ENCODE assay signal across 19 cellular contexts in the genomic region with DNA sequence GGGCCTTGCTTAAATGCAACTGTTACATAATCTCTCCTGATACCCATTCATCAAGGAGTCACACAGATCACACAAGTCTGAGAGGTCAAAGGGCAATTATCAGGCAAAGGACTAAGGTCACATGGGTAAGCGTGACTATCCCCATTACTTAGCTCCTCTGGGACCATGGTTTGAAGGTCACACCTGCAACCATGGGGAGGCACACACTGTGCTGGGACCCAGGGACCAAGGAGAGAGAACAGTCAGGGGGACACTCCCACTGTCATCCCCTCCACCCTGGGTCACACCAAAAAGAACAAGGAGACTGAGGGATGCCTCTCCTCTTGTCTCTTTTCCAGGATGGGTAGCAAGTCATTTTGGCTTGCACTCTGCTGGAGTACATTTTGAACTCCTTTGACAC. TPM values are rescaled to one million over a fixed set of nuclear protein-coding genes. Genes with fewer than 3 reads are reported as not detected.
A peak's percentile ranks its signal among the peaks of the same experiment; 100 is the strongest.
DNase-seq lines count a peak whose midpoint lies in the region; ATAC-seq and TF ChIP-seq lines count a peak whose summit lies in the region.
"Had no signal": no experiment of that assay in that cellular context is flagged by ENCODE, and none has a peak within 500 bp of the region (broad histone marks: within the 10 kb centered on the region; RNA-seq: fewer than 3 reads in every experiment).

No MANE protein-coding gene starts in this region.

- H3K36me3 ChIP-seq in HCT116 (ENCODE audit: control insufficient read depth in 1 of 2, insufficient read depth in 2 of 2, low read length in 2 of 2), result no peaks in the 10 kb centered on the region
- no peaks in the 10 kb centered on the region for H3K36me3 ChIP-seq in PC-3 (ENCODE audit: low read depth, low read length)
- H3K36me3 ChIP-seq in esophagus muscularis mucosa, result no peaks in the 10 kb centered on the region
- H3K36me3 ChIP-seq in smooth muscle cell (ENCODE audit: low read depth), result no peaks in the 10 kb centered on the region

- POLR2A ChIA-PET in HCT116 (lab: Charles Lee) (no interaction called here), PC-3 (lab: Charles Lee; ENCODE audit: unreplicated experiment) (no interaction called here)

- RAD21 ChIA-PET in HCT116 (lab: Charles Lee; ENCODE audit: low non-redundant PET in 1 of 2, low total read pairs in 2 of 2, uncharacterized antibody in 2 of 2, unreplicated experiment in 2 of 2), result interaction anchor here (1.0 to 2.4 kb wide), 6 partner anchors 162 to 464 kb away, joined by 3 to 7 read pairs (median 4); partner anchors contain the start of gene PRKACB (in 1 of the 2)

- H2AFZ ChIP-seq in HCT116 (ENCODE audit: low read depth, low read length, poor library complexity, severe bottlenecking), result no peak overlapping the region
- H2AFZ ChIP-seq in PC-3 (ENCODE audit: low read length), result no peak overlapping the region
- no peak overlapping the region for H2AFZ ChIP-seq in smooth muscle cell (ENCODE audit: low read depth)

- H3F3A ChIP-seq in PC-3 (ENCODE audit: low read length, unreplicated experiment), result peaks cover 6% of the 10 kb centered on the region
- H3F3A ChIP-seq in smooth muscle cell (ENCODE audit: low read depth), result peaks cover 14% of the 10 kb centered on the region

- H3K4me3 ChIP-seq in HCT116 (replicated peaks in 1 of 2; ENCODE audit: low read depth in 1 of 2, low read length in 2 of 2), result no peak overlapping the region
- H3K4me3 ChIP-seq in PC-3 (ENCODE audit: low read length), result no peak overlapping the region
- H3K4me3 ChIP-seq in esophagus muscularis mucosa, result no peak overlapping the region
- H3K4me3 ChIP-seq in smooth muscle cell, result no peak overlapping the region

- TF ChIP-seq CTCF in HCT116 (IDR thresholded peaks at IDR 0.05 in 2 of 3, conservative IDR thresholded peaks at IDR 0.05 in 1 of 3; ENCODE audit: borderline replicate concordance in 1 of 3, insufficient read depth in 1 of 3, low read depth in 2 of 3, low read length in 2 of 3) (no peak), PC-3 (conservative IDR thresholded peaks at IDR 0.05; ENCODE audit: low read depth, low read length) (no peak), esophagus muscularis mucosa (IDR thresholded peaks at IDR 0.05) (no peak), smooth muscle cell (IDR thresholded peaks at IDR 0.05; ENCODE audit: borderline replicate concordance, insufficient read depth, poor library complexity, severe bottlenecking) (no peak)

- no TSS peak for BruUV-seq in HCT116 (replicated peaks; lab: Mats Ljungman, UMichigan)
- no TSS peak for BruUV-seq in PC-3 (replicated peaks; lab: Mats Ljungman, UMichigan)

- TF ChIP-seq RAD21 in HCT116 (IDR thresholded peaks at IDR 0.05; ENCODE audit: low read depth), result no peak

- H4K20me1 ChIP-seq in HCT116 (ENCODE audit: insufficient read depth) (no peaks in the 10 kb centered on the region), PC-3 (ENCODE audit: low read length) (no peaks in the 10 kb centered on the region), smooth muscle cell (ENCODE audit: low read depth) (no peaks in the 10 kb centered on the region)
- H4K20me1 ChIP-seq: BLaER1 treated with 17β-estradiol and CSF1 and Interleukin-3, amounts not matched to agents 10 nM and 100 nM had no signal

- H3K4me1 ChIP-seq in HCT116 (ENCODE audit: control insufficient read depth in 1 of 2, insufficient read depth in 2 of 2, low read length in 2 of 2) (peaks cover 24 to 42% of the 10 kb centered on the region in 2 experiments), PC-3 (ENCODE audit: insufficient read depth, low read length) (peaks cover 19% of the 10 kb centered on the region), esophagus muscularis mucosa (peaks cover 12 to 25% (median 20%) of the 10 kb centered on the region in 4 donors), smooth muscle cell (ENCODE audit: low read depth) (peaks cover 7% of the 10 kb centered on the region)

- H3K9me3 ChIP-seq in HCT116 (ENCODE audit: control insufficient read depth in 1 of 2, insufficient read depth in 1 of 2, low read depth in 1 of 2, low read length in 2 of 2) (peaks cover 7 to 9% of the 10 kb centered on the region in 2 experiments; a peak in 2 of 4 replicates), PC-3 (ENCODE audit: low read length) (no peaks in the 10 kb centered on the region), esophagus muscularis mucosa (peaks cover 0 to 7% (median 0%) of the 10 kb centered on the region in 4 donors), smooth muscle cell (replicated peaks; ENCODE audit: low read depth) (no peaks in the 10 kb centered on the region)

- H3K4me2 ChIP-seq in HCT116 (ENCODE audit: low read length) (0 out of 2 replicates have a peak overlapping the region, but pooled peaks have one; percentile 84), PC-3 (ENCODE audit: low read length) (no peak overlapping the region), smooth muscle cell (no peak overlapping the region)
- H3K4me2 ChIP-seq: BLaER1 treated with 17β-estradiol and CSF1 and Interleukin-3, amounts not matched to agents 10 nM and 100 nM had no signal

- TF ChIP-seq POLR2A in HCT116 (IDR thresholded peaks at IDR 0.05; ENCODE audit: borderline replicate concordance, extremely low read depth, insufficient read depth, insufficient read length), result no peak
- TF ChIP-seq POLR2A in esophagus muscularis mucosa (IDR thresholded peaks at IDR 0.05; ENCODE audit: low read depth), result no peak

- intact Hi-C loops in HCT116 (cut with micrococcal nuclease), result loop anchor here (2.0 to 10.0 kb wide), 3 partner anchors 100 to 330 kb away; partner anchors contain the start of genes GNG5 and SPATA1
- intact Hi-C loops in PC-3 (cut with micrococcal nuclease), result loop anchor here (2.0 kb wide), 1 partner anchor 64 kb away; no protein-coding TSS in a partner anchor
- intact Hi-C loops in esophagus muscularis mucosa (cut with DNase I), result loop anchor here (10.0 kb wide), 1 partner anchor 300 kb away; the partner anchor contains the start of gene SAMD13

- peak overlapping the region; percentile 69 for H3K27ac ChIP-seq in HCT116 (ENCODE audit: low read depth, low read length)
- peak overlapping the region; percentile 92; the same call in 1 of the 2 replicates for H3K27ac ChIP-seq in PC-3 (ENCODE audit: low read length)
- peak overlapping the region in 1 of 4 donors; percentile 68 for H3K27ac ChIP-seq in esophagus muscularis mucosa (replicated peaks in 1 of 4)
- H3K27ac ChIP-seq in smooth muscle cell (ENCODE audit: low read depth), result peak overlapping the region; percentile 97
- H3K27ac ChIP-seq: BLaER1 treated with 17β-estradiol and CSF1 and Interleukin-3, amounts not matched to agents 10 nM and 100 nM had no signal

- ATAC-seq in HCT116 (no peak), PC-3 (no peak), GM19328 (IDR thresholded peaks at IDR 0.05; ENCODE audit: unreplicated experiment) (no peak), HG03025 (IDR thresholded peaks at IDR 0.05; ENCODE audit: low FRiP score, unreplicated experiment) (no peak)
- ATAC-seq: CD8-positive, alpha-beta T cell; T-cell had no signal

- H3K27me3 ChIP-seq in HCT116 (ENCODE audit: insufficient read depth, low read length), result no peaks in the 10 kb centered on the region
- H3K27me3 ChIP-seq in PC-3 (ENCODE audit: low read length), result no peaks in the 10 kb centered on the region
- no peaks in the 10 kb centered on the region for H3K27me3 ChIP-seq in esophagus muscularis mucosa
- H3K27me3 ChIP-seq in smooth muscle cell (ENCODE audit: low read depth), result no peaks in the 10 kb centered on the region
- H3K27me3 ChIP-seq: BLaER1 treated with 17β-estradiol and CSF1 and Interleukin-3, amounts not matched to agents 10 nM and 100 nM had no signal

- CTCF ChIA-PET in HCT116 (lab: Charles Lee) (interaction anchor here (0.7 to 2.9 kb wide), 10 partner anchors 15 to 463 kb away, joined by 3 to 27 read pairs (median 3); partner anchors contain the start of genes CTBS and PRKACB), PC-3 (lab: Charles Lee) (interaction anchor here (1.5 to 2.0 kb wide), 2 partner anchors 99 to 163 kb away, joined by 3 to 11 read pairs; partner anchors contain the start of genes GNG5 and SPATA1)

- no peak for TF ChIP-seq EP300 in esophagus muscularis mucosa (IDR thresholded peaks at IDR 0.05)

- H3K79me2 ChIP-seq in HCT116 (ENCODE audit: insufficient read depth, low read length) (no peaks in the 10 kb centered on the region), PC-3 (ENCODE audit: low read length) (no peaks in the 10 kb centered on the region), smooth muscle cell (ENCODE audit: low read depth) (no peaks in the 10 kb centered on the region)

- no peaks in the 10 kb centered on the region for H3K9me2 ChIP-seq in HCT116 (ENCODE audit: insufficient read depth)
- H3K9me2 ChIP-seq in PC-3 (replicated peaks; ENCODE audit: low read length), result no peaks in the 10 kb centered on the region

- H3K9ac ChIP-seq in HCT116 (ENCODE audit: low read length) (no peak overlapping the region), PC-3 (ENCODE audit: low read length) (no peak overlapping the region), smooth muscle cell (ENCODE audit: low read depth) (no peak overlapping the region)
- H3K9ac ChIP-seq: BLaER1 treated with 17β-estradiol and CSF1 and Interleukin-3, amounts not matched to agents 10 nM and 100 nM had no signal

- WGBS in esophagus muscularis mucosa, result 100% methylated on average over 1 of the region's 1 CpG
- WGBS in smooth muscle cell (ENCODE audit: low lambda C conversion rate), result 100% methylated on average over 1 of the region's 1 CpG

- no peak for DNase-seq in HCT116 (ENCODE audit: low read depth, low spot score)
- no peak for DNase-seq in PC-3
- peak; percentile 57 for DNase-seq in esophagus muscularis mucosa (ENCODE audit: extremely low spot score)
- no peak for DNase-seq in smooth muscle cell (lab: John Stamatoyannopoulos, UW; ENCODE audit: unreplicated experiment)
- DNase-seq in NCI-H1048 (lab: John Stamatoyannopoulos, UW), result no peak
- DNase-seq in SIG-M5 treated with dmso at 0.1 percent for 504 hours (lab: John Stamatoyannopoulos, UW; ENCODE audit: unreplicated experiment), result no peak
- DNase-seq: CD8-positive, alpha-beta T cell; GF-D8; GOT3; NCI-H1105 treated with DMSO at 0.1 percent for 48 hours; NCI-H1694; NCI-H2081 treated with DMSO at 0.1 percent for 48 hours; NCI-H510A; NK-92 treated with Interleukin-12 subunit alpha and Interleukin-12 subunit beta, amount 100 ng/mL, for 24 hours; RPMI8226; T-cell had no signal

RNA-seq across cellular contexts. Expression of gene CTBS, which starts 30.9 kb away (rescaled TPM):
- 19.5 TPM for total RNA-seq in HCT116 (2021; ENCODE audit: unreplicated experiment)
- 8.2 and 9.9 TPM in 2 replicates for polyA plus RNA-seq in HCT116 (2012)
- 3.7 and 5.9 TPM in 2 replicates for total RNA-seq in PC-3 (2014; rRNA removed)
- total RNA-seq in esophagus muscularis mucosa, result 1 to 10 TPM; 7.1 to 8.9 (median 8.5) TPM
- total RNA-seq in smooth muscle cell, result 19.4 and 37.7 TPM in 2 replicates
- 30.3 and 34.6 TPM in 2 replicates for polyA plus RNA-seq in smooth muscle cell
